1 cellular context compared by ENCODE assay signal in the genomic region with DNA sequence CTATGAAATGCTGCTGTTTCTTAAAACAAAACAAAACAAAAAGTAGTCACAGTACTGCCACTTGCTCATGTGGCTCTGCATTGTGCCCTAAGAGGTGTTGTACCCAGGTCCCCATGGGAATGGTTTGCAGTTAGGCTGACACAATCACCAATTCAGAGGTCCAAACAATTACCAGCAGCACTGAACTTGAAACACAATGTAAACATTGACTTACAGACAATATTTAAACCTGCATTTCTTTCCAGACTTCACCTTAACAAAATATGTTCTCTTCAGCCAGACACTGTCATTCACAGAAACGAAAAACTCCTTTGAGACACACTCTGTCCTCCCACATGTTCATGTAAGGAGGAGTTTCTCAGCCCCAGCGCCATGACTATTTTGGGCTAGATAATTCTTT.
TF ChIP-seq lines count a peak whose summit lies in the region.

No MANE protein-coding gene starts in this region.

TF ChIP-seq in H1, 55 proteins besides CTCF, POLR2A, EP300 and RAD21 (continued from another document):
- TF ChIP-seq, protein P1, sequence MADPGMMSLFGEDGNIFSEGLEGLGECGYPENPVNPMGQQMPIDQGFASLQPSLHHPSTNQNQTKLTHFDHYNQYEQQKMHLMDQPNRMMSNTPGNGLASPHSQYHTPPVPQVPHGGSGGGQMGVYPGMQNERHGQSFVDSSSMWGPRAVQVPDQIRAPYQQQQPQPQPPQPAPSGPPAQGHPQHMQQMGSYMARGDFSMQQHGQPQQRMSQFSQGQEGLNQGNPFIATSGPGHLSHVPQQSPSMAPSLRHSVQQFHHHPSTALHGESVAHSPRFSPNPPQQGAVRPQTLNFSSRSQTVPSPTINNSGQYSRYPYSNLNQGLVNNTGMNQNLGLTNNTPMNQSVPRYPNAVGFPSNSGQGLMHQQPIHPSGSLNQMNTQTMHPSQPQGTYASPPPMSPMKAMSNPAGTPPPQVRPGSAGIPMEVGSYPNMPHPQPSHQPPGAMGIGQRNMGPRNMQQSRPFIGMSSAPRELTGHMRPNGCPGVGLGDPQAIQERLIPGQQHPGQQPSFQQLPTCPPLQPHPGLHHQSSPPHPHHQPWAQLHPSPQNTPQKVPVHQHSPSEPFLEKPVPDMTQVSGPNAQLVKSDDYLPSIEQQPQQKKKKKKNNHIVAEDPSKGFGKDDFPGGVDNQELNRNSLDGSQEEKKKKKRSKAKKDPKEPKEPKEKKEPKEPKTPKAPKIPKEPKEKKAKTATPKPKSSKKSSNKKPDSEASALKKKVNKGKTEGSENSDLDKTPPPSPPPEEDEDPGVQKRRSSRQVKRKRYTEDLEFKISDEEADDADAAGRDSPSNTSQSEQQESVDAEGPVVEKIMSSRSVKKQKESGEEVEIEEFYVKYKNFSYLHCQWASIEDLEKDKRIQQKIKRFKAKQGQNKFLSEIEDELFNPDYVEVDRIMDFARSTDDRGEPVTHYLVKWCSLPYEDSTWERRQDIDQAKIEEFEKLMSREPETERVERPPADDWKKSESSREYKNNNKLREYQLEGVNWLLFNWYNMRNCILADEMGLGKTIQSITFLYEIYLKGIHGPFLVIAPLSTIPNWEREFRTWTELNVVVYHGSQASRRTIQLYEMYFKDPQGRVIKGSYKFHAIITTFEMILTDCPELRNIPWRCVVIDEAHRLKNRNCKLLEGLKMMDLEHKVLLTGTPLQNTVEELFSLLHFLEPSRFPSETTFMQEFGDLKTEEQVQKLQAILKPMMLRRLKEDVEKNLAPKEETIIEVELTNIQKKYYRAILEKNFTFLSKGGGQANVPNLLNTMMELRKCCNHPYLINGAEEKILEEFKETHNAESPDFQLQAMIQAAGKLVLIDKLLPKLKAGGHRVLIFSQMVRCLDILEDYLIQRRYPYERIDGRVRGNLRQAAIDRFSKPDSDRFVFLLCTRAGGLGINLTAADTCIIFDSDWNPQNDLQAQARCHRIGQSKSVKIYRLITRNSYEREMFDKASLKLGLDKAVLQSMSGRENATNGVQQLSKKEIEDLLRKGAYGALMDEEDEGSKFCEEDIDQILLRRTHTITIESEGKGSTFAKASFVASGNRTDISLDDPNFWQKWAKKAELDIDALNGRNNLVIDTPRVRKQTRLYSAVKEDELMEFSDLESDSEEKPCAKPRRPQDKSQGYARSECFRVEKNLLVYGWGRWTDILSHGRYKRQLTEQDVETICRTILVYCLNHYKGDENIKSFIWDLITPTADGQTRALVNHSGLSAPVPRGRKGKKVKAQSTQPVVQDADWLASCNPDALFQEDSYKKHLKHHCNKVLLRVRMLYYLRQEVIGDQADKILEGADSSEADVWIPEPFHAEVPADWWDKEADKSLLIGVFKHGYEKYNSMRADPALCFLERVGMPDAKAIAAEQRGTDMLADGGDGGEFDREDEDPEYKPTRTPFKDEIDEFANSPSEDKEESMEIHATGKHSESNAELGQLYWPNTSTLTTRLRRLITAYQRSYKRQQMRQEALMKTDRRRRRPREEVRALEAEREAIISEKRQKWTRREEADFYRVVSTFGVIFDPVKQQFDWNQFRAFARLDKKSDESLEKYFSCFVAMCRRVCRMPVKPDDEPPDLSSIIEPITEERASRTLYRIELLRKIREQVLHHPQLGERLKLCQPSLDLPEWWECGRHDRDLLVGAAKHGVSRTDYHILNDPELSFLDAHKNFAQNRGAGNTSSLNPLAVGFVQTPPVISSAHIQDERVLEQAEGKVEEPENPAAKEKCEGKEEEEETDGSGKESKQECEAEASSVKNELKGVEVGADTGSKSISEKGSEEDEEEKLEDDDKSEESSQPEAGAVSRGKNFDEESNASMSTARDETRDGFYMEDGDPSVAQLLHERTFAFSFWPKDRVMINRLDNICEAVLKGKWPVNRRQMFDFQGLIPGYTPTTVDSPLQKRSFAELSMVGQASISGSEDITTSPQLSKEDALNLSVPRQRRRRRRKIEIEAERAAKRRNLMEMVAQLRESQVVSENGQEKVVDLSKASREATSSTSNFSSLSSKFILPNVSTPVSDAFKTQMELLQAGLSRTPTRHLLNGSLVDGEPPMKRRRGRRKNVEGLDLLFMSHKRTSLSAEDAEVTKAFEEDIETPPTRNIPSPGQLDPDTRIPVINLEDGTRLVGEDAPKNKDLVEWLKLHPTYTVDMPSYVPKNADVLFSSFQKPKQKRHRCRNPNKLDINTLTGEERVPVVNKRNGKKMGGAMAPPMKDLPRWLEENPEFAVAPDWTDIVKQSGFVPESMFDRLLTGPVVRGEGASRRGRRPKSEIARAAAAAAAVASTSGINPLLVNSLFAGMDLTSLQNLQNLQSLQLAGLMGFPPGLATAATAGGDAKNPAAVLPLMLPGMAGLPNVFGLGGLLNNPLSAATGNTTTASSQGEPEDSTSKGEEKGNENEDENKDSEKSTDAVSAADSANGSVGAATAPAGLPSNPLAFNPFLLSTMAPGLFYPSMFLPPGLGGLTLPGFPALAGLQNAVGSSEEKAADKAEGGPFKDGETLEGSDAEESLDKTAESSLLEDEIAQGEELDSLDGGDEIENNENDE (IDR thresholded peaks at IDR 0.05; ENCODE audit: insufficient replicate concordance, low read length): no peak
- no peak for TF ChIP-seq HDAC6 (IDR thresholded peaks at IDR 0.05; ENCODE audit: low read depth, low read length)
- no peak for TF ChIP-seq YY1 (IDR thresholded peaks at IDR 0.05; ENCODE audit: low read depth, low read length)
- no peak for TF ChIP-seq EZH2 (IDR thresholded peaks at IDR 0.05; ENCODE audit: low read depth, low read length, severe bottlenecking)
- no peak for TF ChIP-seq KDM1A (IDR thresholded peaks at IDR 0.05; ENCODE audit: borderline replicate concordance, low read length)
- no peak for TF ChIP-seq RFX5 (IDR thresholded peaks at IDR 0.05; ENCODE audit: borderline replicate concordance, low read depth, low read length)
- no peak for TF ChIP-seq RBBP5 (IDR thresholded peaks at IDR 0.05; ENCODE audit: borderline replicate concordance, low read depth, low read length)
- no peak for TF ChIP-seq TAF1 (IDR thresholded peaks at IDR 0.05; ENCODE audit: low read depth, low read length)
TF ChIP-seq in H1: peak in this region for 0.
